Comparison of ENCODE assay signal across 1 cellular context in genomic region chr11:29984544-29984943, GRCh38.
TF ChIP-seq lines count a peak whose summit lies in the region.

No MANE protein-coding gene starts in this region.

TF ChIP-seq in HepG2, 621 proteins besides CTCF, POLR2A, EP300 and RAD21 (continued from another document):
- TF ChIP-seq CREB3 (CRISPR knock-in tag; IDR thresholded peaks at IDR 0.05): no peak
- no peak for TF ChIP-seq SNAPC2 (CRISPR knock-in tag; IDR thresholded peaks at IDR 0.05)
- TF ChIP-seq, protein P1, sequence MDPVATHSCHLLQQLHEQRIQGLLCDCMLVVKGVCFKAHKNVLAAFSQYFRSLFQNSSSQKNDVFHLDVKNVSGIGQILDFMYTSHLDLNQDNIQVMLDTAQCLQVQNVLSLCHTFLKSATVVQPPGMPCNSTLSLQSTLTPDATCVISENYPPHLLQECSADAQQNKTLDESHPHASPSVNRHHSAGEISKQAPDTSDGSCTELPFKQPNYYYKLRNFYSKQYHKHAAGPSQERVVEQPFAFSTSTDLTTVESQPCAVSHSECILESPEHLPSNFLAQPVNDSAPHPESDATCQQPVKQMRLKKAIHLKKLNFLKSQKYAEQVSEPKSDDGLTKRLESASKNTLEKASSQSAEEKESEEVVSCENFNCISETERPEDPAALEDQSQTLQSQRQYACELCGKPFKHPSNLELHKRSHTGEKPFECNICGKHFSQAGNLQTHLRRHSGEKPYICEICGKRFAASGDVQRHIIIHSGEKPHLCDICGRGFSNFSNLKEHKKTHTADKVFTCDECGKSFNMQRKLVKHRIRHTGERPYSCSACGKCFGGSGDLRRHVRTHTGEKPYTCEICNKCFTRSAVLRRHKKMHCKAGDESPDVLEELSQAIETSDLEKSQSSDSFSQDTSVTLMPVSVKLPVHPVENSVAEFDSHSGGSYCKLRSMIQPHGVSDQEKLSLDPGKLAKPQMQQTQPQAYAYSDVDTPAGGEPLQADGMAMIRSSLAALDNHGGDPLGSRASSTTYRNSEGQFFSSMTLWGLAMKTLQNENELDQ (CRISPR knock-in tag; IDR thresholded peaks at IDR 0.05; ENCODE audit: borderline replicate concordance): no peak
- no peak for TF ChIP-seq ZNF597 (CRISPR knock-in tag; IDR thresholded peaks at IDR 0.05)
- no peak for TF ChIP-seq KAT2B (IDR thresholded peaks at IDR 0.05; ENCODE audit: borderline replicate concordance, low read depth, low read length)
TF ChIP-seq in HepG2: peak in this region for 0.
